In genomic region chr2:178111743-178112142, GRCh38 we compare ENCODE assay signal across 1 cellular context.
TF ChIP-seq lines count a peak whose summit lies in the region.

No MANE protein-coding gene starts in this region.

TF ChIP-seq in K562, 482 proteins besides CTCF, POLR2A, EP300 and RAD21 (continued from another document):
- 0 out of 2 replicates have a peak, but pooled peaks have one; percentile 37 for TF ChIP-seq ZNF445 (CRISPR knock-in tag; IDR thresholded peaks at IDR 0.05; ENCODE audit: low read depth)
- TF ChIP-seq ZNF586 (CRISPR knock-in tag; conservative IDR thresholded peaks at IDR 0.05) = 0 out of 2 replicates have a peak, but pooled peaks have one; percentile 32
